24 cellular contexts compared by ENCODE assay signal in the genomic region with DNA sequence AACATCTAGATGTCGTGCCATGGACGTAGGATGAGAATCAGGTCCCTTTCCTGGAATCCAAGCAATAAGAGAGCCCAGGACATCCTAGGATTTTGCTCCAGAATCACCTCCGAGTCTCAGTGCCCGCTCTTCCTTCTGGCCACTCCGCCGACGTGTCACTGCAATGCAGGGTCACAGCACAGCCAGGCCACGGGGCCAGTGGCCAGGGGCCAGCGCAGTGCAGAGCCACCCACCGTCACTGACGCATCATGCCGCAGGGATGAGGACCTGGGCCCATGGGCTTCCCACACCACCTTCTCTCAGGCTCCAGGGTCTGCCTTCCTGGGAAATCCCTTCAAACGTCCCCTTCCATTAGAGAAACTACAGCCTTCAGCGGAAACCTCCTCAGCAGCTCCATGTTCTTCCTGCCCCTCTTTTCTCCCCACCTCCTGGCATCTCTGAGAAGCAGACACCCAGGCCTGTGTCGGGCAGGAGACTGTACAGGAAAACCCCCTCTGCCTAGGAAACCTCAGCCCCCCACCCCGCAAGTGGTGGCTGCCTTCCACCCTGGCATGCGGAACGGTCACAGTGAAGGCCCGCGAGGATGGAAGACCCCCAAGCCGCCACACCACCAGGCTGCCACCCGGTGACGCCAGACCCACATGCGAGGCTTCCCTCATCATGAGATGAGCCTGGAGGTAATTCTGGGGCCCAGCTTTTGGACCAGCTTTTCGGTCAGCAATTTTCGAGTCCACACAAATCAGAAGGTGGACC.
"Had no signal": no experiment of that assay in that cellular context is flagged by ENCODE, and none has a peak within 500 bp of the region (broad histone marks: within the 10 kb centered on the region; RNA-seq: fewer than 3 reads in every experiment).

No MANE protein-coding gene starts in this region.

- H3K36me3 ChIP-seq: colonic mucosa, esophagus muscularis mucosa, gastroesophageal sphincter, heart left ventricle, prostate gland, right atrium auricular region, thoracic aorta, tibial nerve, upper lobe of left lung had no signal

- FAIRE-seq: islet of Langerhans, urothelium cell line had no signal

- H3K4me3 ChIP-seq: colonic mucosa, esophagus muscularis mucosa, gastroesophageal sphincter, heart left ventricle, mucosa of descending colon, prostate gland, right atrium auricular region, skin epidermis, thoracic aorta, tibial nerve, upper lobe of left lung had no signal

- H3K9me3 ChIP-seq: colonic mucosa, esophagus muscularis mucosa, gastroesophageal sphincter, heart left ventricle, mucosa of descending colon, prostate gland, right atrium auricular region, thoracic aorta, tibial nerve, upper lobe of left lung had no signal

- DNase-seq: colonic mucosa; effector CD8-positive, alpha-beta T cell; endodermal cell; foreskin keratinocyte; hippocampal formation; kidney glomerular epithelial cell; mesenchymal stem cell; naive B cell; stimulated activated CD4-positive, alpha-beta T cell treated with anti-CD3 and anti-CD28 coated beads, Interleukin-15, amount 100 ng/mL, for 24 hours; stimulated activated CD4-positive, alpha-beta T cell treated with anti-CD3 and anti-CD28 coated beads, Interleukin-2, amount 100 ng/mL, for 48 hours; stimulated activated naive B cell treated with anti-CD40 and anti-IgM and Interleukin-4, amounts not matched to agents 10 μg/mL and 1 μg/mL and 100 μg/mL, for 72 hours had no signal

- H3K27ac ChIP-seq: colonic mucosa, esophagus muscularis mucosa, foreskin keratinocyte, gastroesophageal sphincter, heart left ventricle, prostate gland, right atrium auricular region, skin epidermis, thoracic aorta, tibial nerve, upper lobe of left lung had no signal

- H3K27me3 ChIP-seq: colonic mucosa, esophagus muscularis mucosa, foreskin keratinocyte, gastroesophageal sphincter, heart left ventricle, right atrium auricular region, tibial nerve, upper lobe of left lung had no signal

- ATAC-seq: foreskin keratinocyte; gastroesophageal sphincter; heart left ventricle; mucosa of descending colon; natural killer cell treated with Interleukin-12 subunit alpha and Interleukin-12 subunit beta and Interleukin-15 and Interleukin-18, amount 100 ng/mL, for 72 hours; stimulated activated naive B cell treated with anti-CD40 and anti-IgM and Interleukin-4, amounts not matched to agents 10 μg/mL and 1 μg/mL and 100 μg/mL, for 72 hours had no signal

- H3K4me1 ChIP-seq: colonic mucosa, foreskin keratinocyte, heart left ventricle, prostate gland, right atrium auricular region had no signal
